In the genomic region with DNA sequence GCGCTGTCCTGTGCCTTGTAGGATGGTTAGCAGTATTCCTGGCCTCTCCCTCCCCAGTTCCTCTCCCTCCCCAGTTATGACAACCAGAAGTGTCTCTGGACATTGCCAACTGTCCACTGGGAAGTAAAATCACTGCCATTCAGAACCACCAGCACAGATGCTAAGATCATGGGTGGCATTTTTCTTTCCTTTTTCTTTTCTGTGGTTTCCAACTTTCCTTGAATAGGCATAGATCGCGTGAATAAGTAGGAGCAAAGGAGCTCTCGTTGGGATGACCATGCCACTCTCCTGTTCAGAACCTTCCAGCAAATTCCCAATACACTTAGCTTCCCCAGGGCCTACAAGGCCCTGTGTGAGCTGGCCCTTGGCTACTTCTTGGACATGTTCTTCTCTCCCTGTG, we compare ENCODE assay signal across 23 cellular contexts. TPM values are rescaled to one million over a fixed set of nuclear protein-coding genes. Genes with fewer than 3 reads are reported as not detected.
"Had no signal": no experiment of that assay in that cellular context is flagged by ENCODE, and none has a peak within 500 bp of the region (broad histone marks: within the 10 kb centered on the region; RNA-seq: fewer than 3 reads in every experiment).

No MANE protein-coding gene starts in this region.

- H3K4me3 Mint-ChIP-seq: activated CD4-positive, alpha-beta T cell treated with anti-CD3 and anti-CD28 coated beads, Interleukin-2, amount 10 ng/mL, durations not matched to agents 7 days and 5 days; activated CD8-positive, alpha-beta memory T cell treated with anti-CD3 and anti-CD28 coated beads, Interleukin-2, amount 10 ng/mL, durations not matched to agents 7 days and 5 days; activated CD8-positive, alpha-beta T cell treated with anti-CD3 and anti-CD28 coated beads for 36 hours; activated naive CD8-positive, alpha-beta T cell; natural killer cell; stimulated activated naive CD8-positive, alpha-beta T cell treated with anti-CD3 and anti-CD28 coated beads, Interleukin-15, Interleukin-2, amounts not matched to agents 100 ng/mL and 50 ng/mL, for 24 hours; T-cell; T-helper 2 cell treated with Interferon-gamma antibody and Interleukin-4, amounts not matched to agents 5 μg/mL and 100 μg/mL, for 36 hours had no signal

- H3K9me3 Mint-ChIP-seq: natural killer cell had no signal

- H3K4me1 Mint-ChIP-seq: activated CD4-positive, alpha-beta T cell treated with anti-CD3 and anti-CD28 coated beads, Interleukin-2, amount 10 ng/mL, durations not matched to agents 7 days and 5 days; activated CD8-positive, alpha-beta memory T cell treated with anti-CD3 and anti-CD28 coated beads, Interleukin-2, amount 10 ng/mL, durations not matched to agents 7 days and 5 days; natural killer cell; T-cell had no signal

- DNase-seq: activated CD4-positive, alpha-beta T cell treated with anti-CD3 and anti-CD28 coated beads, Interleukin-2, amount 10 ng/mL, durations not matched to agents 7 days and 5 days; activated CD4-positive, CD25-positive, alpha-beta regulatory T cell treated with anti-CD3 and anti-CD28 coated beads, Interleukin-2, amount 50 U/mL, for 72 hours; activated CD8-positive, alpha-beta memory T cell treated with anti-CD3 and anti-CD28 coated beads, Interleukin-2, amount 10 ng/mL, durations not matched to agents 7 days and 5 days; activated CD8-positive, alpha-beta T cell treated with anti-CD3 and anti-CD28 coated beads for 36 hours; adrenal gland; lower lobe of right lung; natural killer cell; stimulated activated CD4-positive, alpha-beta T cell treated with anti-CD3 and anti-CD28 coated beads, Interleukin-1b, Interleukin-23, amount 100 ng/mL, for 48 hours; substantia nigra; T-cell; thyroid gland; upper lobe of right lung; WERI-Rb-1 had no signal

- H3K36me3 ChIP-seq: adrenal gland, ascending aorta, breast epithelium, lower lobe of right lung, prostate gland, thyroid gland, upper lobe of right lung had no signal

- H3K27me3 ChIP-seq: adrenal gland, ascending aorta, breast epithelium, thyroid gland, upper lobe of right lung had no signal

- H3K27ac Mint-ChIP-seq: activated CD4-positive, alpha-beta T cell treated with anti-CD3 and anti-CD28 coated beads, Interleukin-2, amount 10 ng/mL, durations not matched to agents 7 days and 5 days; activated CD8-positive, alpha-beta memory T cell treated with anti-CD3 and anti-CD28 coated beads, Interleukin-2, amount 10 ng/mL, durations not matched to agents 7 days and 5 days; activated CD8-positive, alpha-beta T cell treated with anti-CD3 and anti-CD28 coated beads for 36 hours; activated naive CD8-positive, alpha-beta T cell; natural killer cell; stimulated activated naive CD8-positive, alpha-beta T cell treated with anti-CD3 and anti-CD28 coated beads, Interleukin-15, Interleukin-2, amounts not matched to agents 100 ng/mL and 50 ng/mL, for 24 hours; T-cell; T-helper 2 cell treated with Interferon-gamma antibody and Interleukin-4, amounts not matched to agents 5 μg/mL and 100 μg/mL, for 36 hours had no signal

- H3K4me3 ChIP-seq: adrenal gland, ascending aorta, breast epithelium, coronary artery, lower lobe of right lung, prostate gland, thyroid gland, upper lobe of right lung had no signal

- H3K36me3 Mint-ChIP-seq: activated CD8-positive, alpha-beta memory T cell treated with anti-CD3 and anti-CD28 coated beads, Interleukin-2, amount 10 ng/mL, durations not matched to agents 7 days and 5 days; activated naive CD8-positive, alpha-beta T cell; natural killer cell; T-cell had no signal

- H3K4me1 ChIP-seq: adrenal gland, ascending aorta, breast epithelium, lower lobe of right lung, prostate gland, upper lobe of right lung had no signal

- H3K27ac ChIP-seq: adrenal gland, ascending aorta, coronary artery, lower lobe of right lung, thyroid gland, upper lobe of right lung, WERI-Rb-1 had no signal

- H3K9me3 ChIP-seq: adrenal gland, ascending aorta, lower lobe of right lung, prostate gland, thyroid gland, upper lobe of right lung had no signal

RNA-seq across cellular contexts. Expression of a gene that starts 59.0 kb away (rescaled TPM):
- total RNA-seq: activated CD4-positive, alpha-beta T cell treated with anti-CD3 and anti-CD28 coated beads, Interleukin-2, amount 10 ng/mL, durations not matched to agents 7 days and 5 days; activated CD8-positive, alpha-beta memory T cell treated with anti-CD3 and anti-CD28 coated beads, Interleukin-2, amount 10 ng/mL, durations not matched to agents 7 days and 5 days; activated CD8-positive, alpha-beta T cell treated with anti-CD3 and anti-CD28 coated beads for 36 hours; fibroblast of villous mesenchyme; kidney epithelial cell; osteocyte; T-cell had no signal
